11 cellular contexts compared by ENCODE assay signal in the genomic region with DNA sequence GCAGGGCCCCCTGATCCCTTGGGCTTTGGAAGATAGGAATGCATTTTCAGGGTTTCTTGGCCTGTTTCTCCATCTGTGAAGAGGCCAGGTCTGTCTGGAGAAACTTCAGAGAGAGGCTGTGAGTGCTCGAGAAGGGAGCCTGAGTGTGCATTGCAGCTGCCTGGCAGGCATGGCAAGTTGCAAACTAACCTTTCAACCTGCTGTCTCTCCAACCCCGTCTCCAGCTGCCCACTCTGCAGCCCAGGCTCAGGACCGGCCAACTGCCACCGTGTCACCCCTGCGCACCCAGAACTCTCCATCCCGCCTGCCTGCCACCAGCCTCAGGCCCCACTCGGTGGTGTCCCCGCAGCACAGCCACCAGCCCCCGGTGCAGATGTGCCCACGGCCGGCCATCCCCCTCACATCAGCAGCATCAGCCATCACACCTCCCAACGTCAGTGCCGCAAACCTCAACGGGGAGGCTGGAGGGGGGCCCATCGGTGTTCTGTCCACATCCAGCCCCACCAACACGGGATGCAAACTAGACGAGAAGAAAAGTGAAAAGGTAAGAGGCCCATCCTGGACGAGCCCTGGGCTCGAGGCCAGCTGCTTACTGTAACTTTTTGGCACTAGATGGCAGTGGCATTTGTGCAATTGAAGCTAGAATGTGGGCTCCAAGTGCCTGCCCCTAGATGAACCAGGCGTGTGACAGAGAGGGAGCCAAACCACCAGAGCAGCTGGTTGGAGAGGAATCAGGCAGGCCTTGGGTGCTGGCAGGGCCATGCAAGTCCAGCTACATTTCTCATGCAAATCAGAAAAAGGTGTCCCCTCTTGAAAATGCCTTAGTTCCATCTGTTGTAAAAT.
DNase-seq lines count a peak whose midpoint lies in the region; ATAC-seq and TF ChIP-seq lines count a peak whose summit lies in the region.
"Had no signal": no experiment of that assay in that cellular context is flagged by ENCODE, and none has a peak within 500 bp of the region (broad histone marks: within the 10 kb centered on the region; RNA-seq: fewer than 3 reads in every experiment).

No MANE protein-coding gene starts in this region.

- H3K27me3 Mint-ChIP-seq in activated T-cell treated with anti-CD3 and anti-CD28 coated beads, Interleukin-2, amount 50 U/mL, for 4 hours (ENCODE audit: low read depth): no peaks in the 10 kb centered on the region

- H3K9me3 ChIP-seq in left ventricle myocardium inferior (replicated peaks): peaks cover 12% of the 10 kb centered on the region
- H3K9me3 ChIP-seq in thyroid gland: no peaks in the 10 kb centered on the region

- H3K36me3 Mint-ChIP-seq in activated T-cell treated with anti-CD3 and anti-CD28 coated beads, Interleukin-2, amount 50 U/mL, for 4 hours (ENCODE audit: insufficient read depth): peaks cover 6% of the 10 kb centered on the region

- intact Hi-C loops in left ventricle myocardium inferior (cut with micrococcal nuclease): no loop called here
- intact Hi-C loops in thyroid gland (cut with DNase I): no loop called here

- DNase-seq in DMS53 (lab: John Stamatoyannopoulos, UW): peak; percentile 20
- no peak for DNase-seq in DMS53 treated with DMSO at 0.1 percent for 48 hours (lab: John Stamatoyannopoulos, UW; ENCODE audit: unreplicated experiment)
- DNase-seq in left ventricle myocardium inferior: peak; percentile 69
- peak; percentile 87 to 91 for DNase-seq in thyroid gland
- DNase-seq in activated CD4-positive, alpha-beta T cell treated with anti-CD3 and anti-CD28 coated beads, Interleukin-2, amount 50 U/mL, for 48 hours: no peak
- DNase-seq in activated T-cell treated with anti-CD3 and anti-CD28 coated beads, Interleukin-2, amount 50 U/mL, for 4 hours: no peak
- DNase-seq: activated CD4-positive, CD25-positive, alpha-beta regulatory T cell treated with anti-CD3 and anti-CD28 coated beads, Interleukin-2, amount 50 U/mL, for 72 hours; NCI-H226 had no signal

- peaks cover 44% of the 10 kb centered on the region for H3K4me1 ChIP-seq in left ventricle myocardium inferior
- peaks cover 21 to 28% of the 10 kb centered on the region in 2 donors for H3K4me1 ChIP-seq in thyroid gland

- H3K4me3 ChIP-seq in left ventricle myocardium inferior (no peak overlapping the region), thyroid gland (replicated peaks in 1 of 3) (no peak overlapping the region)

- no peak for TF ChIP-seq POLR2A in thyroid gland (IDR thresholded peaks at IDR 0.05)

- H3K9me3 Mint-ChIP-seq in activated T-cell treated with anti-CD3 and anti-CD28 coated beads, Interleukin-2, amount 50 U/mL, for 4 hours: peaks cover 9% of the 10 kb centered on the region

- no peak overlapping the region for H3K4me3 Mint-ChIP-seq in activated T-cell treated with anti-CD3 and anti-CD28 coated beads, Interleukin-2, amount 50 U/mL, for 4 hours

- no peaks in the 10 kb centered on the region for H3K27me3 ChIP-seq in left ventricle myocardium inferior (ENCODE audit: low read depth)
- no peaks in the 10 kb centered on the region for H3K27me3 ChIP-seq in thyroid gland

- peak overlapping the region; percentile 72 for H3K27ac ChIP-seq in left ventricle myocardium inferior (replicated peaks)
- peak overlapping the region; percentile 57 to 89 (median 74) for H3K27ac ChIP-seq in thyroid gland
- H3K27ac ChIP-seq: 22Rv1 had no signal

- no peaks in the 10 kb centered on the region for H3K36me3 ChIP-seq in left ventricle myocardium inferior
- H3K36me3 ChIP-seq in thyroid gland: no peaks in the 10 kb centered on the region

- no peaks in the 10 kb centered on the region for H3K4me1 Mint-ChIP-seq in activated T-cell treated with anti-CD3 and anti-CD28 coated beads, Interleukin-2, amount 50 U/mL, for 4 hours (ENCODE audit: low read depth)

- WGBS in thyroid gland, 2 donors: 59 to 75% methylated on average over 13 to 15 of the region's 20 CpGs

- ATAC-seq in SK-N-SH treated with all-trans-retinoic acid at 6 μM for 48 hours (peak; percentile 34; the same call in 2 of the 3 replicates), HG03039 (IDR thresholded peaks at IDR 0.05; ENCODE audit: unreplicated experiment) (no peak)
- ATAC-seq in activated T-cell treated with anti-CD3 and anti-CD28 coated beads, Interleukin-2, amount 50 U/mL, for 4 hours: no peak

- no peak for TF ChIP-seq CTCF in left ventricle myocardium inferior (IDR thresholded peaks at IDR 0.05; ENCODE audit: borderline replicate concordance)
- TF ChIP-seq CTCF in thyroid gland (IDR thresholded peaks at IDR 0.05): peak in 2 of 6 experiments; percentile 34 to 52

TF ChIP-seq in SK-N-SH treated with all-trans-retinoic acid at 6 μM for 48 hours, 23 proteins besides CTCF, POLR2A, EP300 and RAD21:
- no peak for TF ChIP-seq ZNF565 (CRISPR knock-in tag; conservative IDR thresholded peaks at IDR 0.05; ENCODE audit: low read depth)
- no peak for TF ChIP-seq OSR1 (CRISPR knock-in tag; IDR thresholded peaks at IDR 0.05)
- TF ChIP-seq ARNTL (CRISPR knock-in tag; IDR thresholded peaks at IDR 0.05; ENCODE audit: borderline replicate concordance, low read depth): no peak
- TF ChIP-seq GLIS3 (CRISPR knock-in tag; IDR thresholded peaks at IDR 0.05): no peak
- TF ChIP-seq CSDC2 (CRISPR knock-in tag; IDR thresholded peaks at IDR 0.05): no peak
- no peak for TF ChIP-seq BACH2 (CRISPR knock-in tag; IDR thresholded peaks at IDR 0.05; ENCODE audit: borderline replicate concordance)
TF ChIP-seq in SK-N-SH treated with all-trans-retinoic acid at 6 μM for 48 hours: peak in this region for 0.

Comparison
In these comparisons a context has a peak if more than half of its experiments do, and no peak if none do; other contexts are left out.
1. DNase-seq: peak in DMS53 (single experiment), left ventricle myocardium inferior (single experiment) and thyroid gland (2 of 2); none in DMS53 treated with DMSO at 0.1 percent for 48 hours (single experiment), activated CD4-positive, alpha-beta T cell treated with anti-CD3 and anti-CD28 coated beads, Interleukin-2, amount 50 U/mL, for 48 hours (0 of 2) and activated T-cell treated with anti-CD3 and anti-CD28 coated beads, Interleukin-2, amount 50 U/mL, for 4 hours (single experiment).